ENCODE assay signal across 20 cellular contexts in genomic region chr16:85680352-85680944, GRCh38. TPM values are rescaled to one million over a fixed set of nuclear protein-coding genes. Genes with fewer than 3 reads are reported as not detected.
DNase-seq lines count a peak whose midpoint lies in the region; ATAC-seq and TF ChIP-seq lines count a peak whose summit lies in the region.
"Had no signal": no experiment of that assay in that cellular context is flagged by ENCODE, and none has a peak within 500 bp of the region (broad histone marks: within the 10 kb centered on the region; RNA-seq: fewer than 3 reads in every experiment).

No MANE protein-coding gene starts in this region.

- no peak for TF ChIP-seq CTCF in Caco-2 (IDR thresholded peaks at IDR 0.05; ENCODE audit: insufficient read depth in 1 of 2, low read depth in 1 of 2, low read length in 1 of 2, severe bottlenecking in 1 of 2, unreplicated experiment in 1 of 2)
- no peak for TF ChIP-seq CTCF in parathyroid adenoma (IDR thresholded peaks at IDR 0.05)
- no peak for TF ChIP-seq CTCF in hepatocyte (IDR thresholded peaks at IDR 0.05; ENCODE audit: poor library complexity)

- H3K79me2 ChIP-seq in parathyroid adenoma (no peaks in the 10 kb centered on the region), hepatocyte (no peaks in the 10 kb centered on the region)

- no peaks in the 10 kb centered on the region for H3K9me3 Mint-ChIP-seq in activated CD4-positive, alpha-beta T cell treated with anti-CD3 and anti-CD28 coated beads, Interleukin-2, amount 10 ng/mL, durations not matched to agents 7 days and 5 days
- H3K9me3 Mint-ChIP-seq in Caco-2 (ENCODE audit: unreplicated experiment), result no peaks in the 10 kb centered on the region
- H3K9me3 Mint-ChIP-seq: endodermal cell, HFFc6 had no signal

- DNase-seq in activated CD4-positive, alpha-beta T cell treated with anti-CD3 and anti-CD28 coated beads, Interleukin-2, amount 10 ng/mL, durations not matched to agents 7 days and 5 days, result no peak
- DNase-seq in activated CD4-positive, alpha-beta T cell treated with anti-CD3 and anti-CD28 coated beads for 4 hours, result no peak
- DNase-seq in Caco-2 (no peak), left colon (peak in 1 of 2 donors; percentile 6), SW480 (ENCODE audit: low spot score) (no peak), hepatocyte (ENCODE audit: low spot score) (no peak)
- DNase-seq: activated CD8-positive, alpha-beta memory T cell treated with anti-CD3 and anti-CD28 coated beads, Interleukin-2, amount 50 U/mL, for 48 hours; activated naive CD4-positive, alpha-beta T cell treated with Interleukin-2 at 50 U/mL for 16 hours; endodermal cell; HFFc6; left ventricle myocardium inferior; MV-4-11; NCI-H1930; NCI-H226; stimulated activated CD4-positive, alpha-beta T cell treated with anti-CD3 and anti-CD28 coated beads, Interleukin-1b, Interleukin-23, amount 100 ng/mL, for 48 hours; uterus had no signal

- no peaks in the 10 kb centered on the region for H3K27me3 Mint-ChIP-seq in activated CD4-positive, alpha-beta T cell treated with anti-CD3 and anti-CD28 coated beads, Interleukin-2, amount 10 ng/mL, durations not matched to agents 7 days and 5 days
- no peaks in the 10 kb centered on the region for H3K27me3 Mint-ChIP-seq in Caco-2 (ENCODE audit: insufficient read depth, unreplicated experiment)

- H3K36me3 ChIP-seq in Caco-2 (ENCODE audit: control insufficient read depth, insufficient read depth, low read length) (peaks cover 11% of the 10 kb centered on the region), parathyroid adenoma (ENCODE audit: control insufficient read depth, insufficient read depth, low read length) (no peaks in the 10 kb centered on the region), hepatocyte (replicated peaks; ENCODE audit: insufficient read depth, low read depth) (no peaks in the 10 kb centered on the region)
- H3K36me3 ChIP-seq: left ventricle myocardium inferior, uterus had no signal

- H3K4me2 ChIP-seq in parathyroid adenoma (ENCODE audit: low read length) (peak overlapping the region; percentile 5), hepatocyte (no peak overlapping the region)

- no peaks in the 10 kb centered on the region for H3K27me3 ChIP-seq in Caco-2 (replicated peaks; ENCODE audit: control insufficient read depth, insufficient read depth, low read length)
- no peaks in the 10 kb centered on the region for H3K27me3 ChIP-seq in parathyroid adenoma (ENCODE audit: control insufficient read depth, insufficient read depth, low read length)
- no peaks in the 10 kb centered on the region for H3K27me3 ChIP-seq in hepatocyte
- H3K27me3 ChIP-seq: ascending aorta, uterus had no signal

- intact Hi-C loops in Caco-2 (cut with micrococcal nuclease; ENCODE audit: unreplicated experiment) (no loop called here), left colon (cut with DNase I, micrococcal nuclease) (no loop called here)

- no peak overlapping the region for H3K9ac ChIP-seq in parathyroid adenoma

- peaks cover 20% of the 10 kb centered on the region for H3K36me3 Mint-ChIP-seq in activated CD4-positive, alpha-beta T cell treated with anti-CD3 and anti-CD28 coated beads, Interleukin-2, amount 10 ng/mL, durations not matched to agents 7 days and 5 days (ENCODE audit: low read depth)
- H3K36me3 Mint-ChIP-seq in Caco-2 (ENCODE audit: insufficient read depth, unreplicated experiment), result peaks cover 80% of the 10 kb centered on the region

- no TSS peak for BruUV-seq in Caco-2 (replicated peaks; lab: Mats Ljungman, UMichigan)

- 94% methylated on average over 6 of the region's 6 CpGs for WGBS in hepatocyte (ENCODE audit: low lambda C conversion rate, missing lambda C conversion rate)

- H3K4me3 ChIP-seq in Caco-2 (ENCODE audit: low read depth, low read length) (no peak overlapping the region), parathyroid adenoma (ENCODE audit: low read depth, low read length) (no peak overlapping the region), hepatocyte (no peak overlapping the region)
- H3K4me3 ChIP-seq: ascending aorta, left ventricle myocardium inferior, uterus had no signal

- H3K9me2 ChIP-seq in hepatocyte (replicated peaks; ENCODE audit: insufficient read depth), result no peaks in the 10 kb centered on the region

- H3K4me3 Mint-ChIP-seq in activated CD4-positive, alpha-beta T cell treated with anti-CD3 and anti-CD28 coated beads, Interleukin-2, amount 10 ng/mL, durations not matched to agents 7 days and 5 days, result no peak overlapping the region
- H3K4me3 Mint-ChIP-seq in Caco-2 (ENCODE audit: unreplicated experiment), result no peak overlapping the region
- H3K4me3 Mint-ChIP-seq: endodermal cell, HFFc6 had no signal

- H3K4me1 ChIP-seq in Caco-2 (peaks cover 11% of the 10 kb centered on the region), parathyroid adenoma (peaks cover 47% of the 10 kb centered on the region), hepatocyte (ENCODE audit: insufficient read depth) (peaks cover 6% of the 10 kb centered on the region)
- H3K4me1 ChIP-seq: ascending aorta, uterus had no signal

- H3K9me3 ChIP-seq in Caco-2, result no peaks in the 10 kb centered on the region
- no peaks in the 10 kb centered on the region for H3K9me3 ChIP-seq in parathyroid adenoma (ENCODE audit: control insufficient read depth, low read length)
- no peaks in the 10 kb centered on the region for H3K9me3 ChIP-seq in hepatocyte (ENCODE audit: low read depth)
- H3K9me3 ChIP-seq: ascending aorta, left ventricle myocardium inferior, uterus had no signal

- CTCF ChIA-PET in activated CD4-positive, alpha-beta T cell treated with anti-CD3 and anti-CD28 coated beads, Interleukin-2, amount 10 ng/mL, durations not matched to agents 7 days and 5 days (lab: Charles Lee), result interaction anchor here (1.3 to 1.4 kb wide), 2 partner anchors 9 to 10 kb away, joined by 3 to 5 read pairs; no protein-coding TSS in a partner anchor
- CTCF ChIA-PET in Caco-2 (lab: Charles Lee), result no interaction called here

- H3K4me1 Mint-ChIP-seq in activated CD4-positive, alpha-beta T cell treated with anti-CD3 and anti-CD28 coated beads, Interleukin-2, amount 10 ng/mL, durations not matched to agents 7 days and 5 days, result peaks cover 26% of the 10 kb centered on the region
- H3K4me1 Mint-ChIP-seq in Caco-2 (ENCODE audit: low read depth, unreplicated experiment), result peaks cover 30% of the 10 kb centered on the region
- H3K4me1 Mint-ChIP-seq: endodermal cell had no signal

- H3K27ac ChIP-seq in parathyroid adenoma, result peak overlapping the region; percentile 81
- H3K27ac ChIP-seq in hepatocyte, result no peak overlapping the region
- H3K27ac ChIP-seq: ascending aorta, left ventricle myocardium inferior, uterus had no signal

- POLR2A ChIA-PET in activated CD4-positive, alpha-beta T cell treated with anti-CD3 and anti-CD28 coated beads, Interleukin-2, amount 10 ng/mL, durations not matched to agents 7 days and 5 days (lab: Charles Lee), result no interaction called here
- POLR2A ChIA-PET in Caco-2 (lab: Charles Lee), result no interaction called here

- H2AFZ ChIP-seq in parathyroid adenoma (peak overlapping the region; percentile 25), hepatocyte (no peak overlapping the region)

- ATAC-seq in left colon (peak; percentile 11), SK-N-SH treated with all-trans-retinoic acid at 6 μM for 48 hours (no peak; the same call in 2 of the 3 replicates)
- ATAC-seq: activated CD4-positive, CD25-positive, alpha-beta regulatory T cell treated with anti-CD3 and anti-CD28 coated beads, Interleukin-2, amount 50 U/mL, for 24 hours had no signal

- no peaks in the 10 kb centered on the region for H4K20me1 ChIP-seq in hepatocyte (ENCODE audit: insufficient read depth, poor library complexity, severe bottlenecking)

- peak overlapping the region; percentile 31 for H3K27ac Mint-ChIP-seq in activated CD4-positive, alpha-beta T cell treated with anti-CD3 and anti-CD28 coated beads, Interleukin-2, amount 10 ng/mL, durations not matched to agents 7 days and 5 days
- peak overlapping the region; percentile 34 for H3K27ac Mint-ChIP-seq in Caco-2 (ENCODE audit: unreplicated experiment)

TF ChIP-seq in SK-N-SH treated with all-trans-retinoic acid at 6 μM for 48 hours, 23 proteins besides CTCF, POLR2A, EP300 and RAD21:
- TF ChIP-seq ZNF565 (CRISPR knock-in tag; conservative IDR thresholded peaks at IDR 0.05; ENCODE audit: low read depth) (no peak), ZFP30 (CRISPR knock-in tag; IDR thresholded peaks at IDR 0.05) (no peak), TSHZ2 (CRISPR knock-in tag; IDR thresholded peaks at IDR 0.05) (no peak), OSR1 (CRISPR knock-in tag; IDR thresholded peaks at IDR 0.05) (no peak), CSDC2 (CRISPR knock-in tag; IDR thresholded peaks at IDR 0.05) (no peak), RARB (CRISPR knock-in tag; IDR thresholded peaks at IDR 0.05) (no peak)

RNA-seq across cellular contexts. Expression of gene GINS2, which starts 8.3 kb away (rescaled TPM):
- 10 to 100 TPM; 49.3 to 50.0 TPM for total RNA-seq in activated CD4-positive, alpha-beta T cell treated with anti-CD3 and anti-CD28 coated beads, Interleukin-2, amount 10 ng/mL, durations not matched to agents 7 days and 5 days
- total RNA-seq in Caco-2 (2022) (52.5 and 62.9 TPM in 2 replicates), left colon (1 to 10 TPM; 3.2 to 5.1 TPM), hepatocyte (6.1 and 6.3 TPM in 2 replicates)
- polyA plus RNA-seq in hepatocyte, result 7.5 and 8.0 TPM in 2 replicates
- total RNA-seq: ascending aorta had no signal
